ENCODE assay signal across 1 cellular context in genomic region chr3:17182158-17182557, GRCh38.
TF ChIP-seq lines count a peak whose summit lies in the region.

No MANE protein-coding gene starts in this region.

TF ChIP-seq in GM12878, 131 proteins besides CTCF, POLR2A, EP300 and RAD21 (continued from another document):
- TF ChIP-seq, protein P1, sequence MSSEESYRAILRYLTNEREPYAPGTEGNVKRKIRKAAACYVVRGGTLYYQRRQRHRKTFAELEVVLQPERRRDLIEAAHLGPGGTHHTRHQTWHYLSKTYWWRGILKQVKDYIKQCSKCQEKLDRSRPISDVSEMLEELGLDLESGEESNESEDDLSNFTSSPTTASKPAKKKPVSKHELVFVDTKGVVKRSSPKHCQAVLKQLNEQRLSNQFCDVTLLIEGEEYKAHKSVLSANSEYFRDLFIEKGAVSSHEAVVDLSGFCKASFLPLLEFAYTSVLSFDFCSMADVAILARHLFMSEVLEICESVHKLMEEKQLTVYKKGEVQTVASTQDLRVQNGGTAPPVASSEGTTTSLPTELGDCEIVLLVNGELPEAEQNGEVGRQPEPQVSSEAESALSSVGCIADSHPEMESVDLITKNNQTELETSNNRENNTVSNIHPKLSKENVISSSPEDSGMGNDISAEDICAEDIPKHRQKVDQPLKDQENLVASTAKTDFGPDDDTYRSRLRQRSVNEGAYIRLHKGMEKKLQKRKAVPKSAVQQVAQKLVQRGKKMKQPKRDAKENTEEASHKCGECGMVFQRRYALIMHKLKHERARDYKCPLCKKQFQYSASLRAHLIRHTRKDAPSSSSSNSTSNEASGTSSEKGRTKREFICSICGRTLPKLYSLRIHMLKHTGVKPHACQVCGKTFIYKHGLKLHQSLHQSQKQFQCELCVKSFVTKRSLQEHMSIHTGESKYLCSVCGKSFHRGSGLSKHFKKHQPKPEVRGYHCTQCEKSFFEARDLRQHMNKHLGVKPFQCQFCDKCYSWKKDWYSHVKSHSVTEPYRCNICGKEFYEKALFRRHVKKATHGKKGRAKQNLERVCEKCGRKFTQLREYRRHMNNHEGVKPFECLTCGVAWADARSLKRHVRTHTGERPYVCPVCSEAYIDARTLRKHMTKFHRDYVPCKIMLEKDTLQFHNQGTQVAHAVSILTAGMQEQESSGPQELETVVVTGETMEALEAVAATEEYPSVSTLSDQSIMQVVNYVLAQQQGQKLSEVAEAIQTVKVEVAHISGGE (CRISPR knock-in tag; IDR thresholded peaks at IDR 0.05): no peak
